12 cellular contexts compared by ENCODE assay signal in genomic region chr2:25275575-25275965, GRCh38.
A peak's percentile ranks its signal among the peaks of the same experiment; 100 is the strongest.
DNase-seq lines count a peak whose midpoint lies in the region; ATAC-seq and TF ChIP-seq lines count a peak whose summit lies in the region.
"Had no signal": no experiment of that assay in that cellular context is flagged by ENCODE, and none has a peak within 500 bp of the region (broad histone marks: within the 10 kb centered on the region; RNA-seq: fewer than 3 reads in every experiment).

No MANE protein-coding gene starts in this region.

- H3K4me3 ChIP-seq in right lobe of liver (no peak overlapping the region), brain microvascular endothelial cell (ENCODE audit: low read depth, low read length) (no peak overlapping the region)
- H3K4me3 ChIP-seq: GM23248, K562 had no signal

- H3K27me3 Mint-ChIP-seq in activated CD4-positive, alpha-beta memory T cell treated with anti-CD3 and anti-CD28 coated beads for 36 hours: no peaks in the 10 kb centered on the region

- no peak for TF ChIP-seq POLR2A in right lobe of liver (IDR thresholded peaks at IDR 0.05)

- H3K9me3 Mint-ChIP-seq in activated CD4-positive, alpha-beta memory T cell treated with anti-CD3 and anti-CD28 coated beads for 36 hours: no peaks in the 10 kb centered on the region

- no peak overlapping the region for H3K4me3 Mint-ChIP-seq in activated CD4-positive, alpha-beta memory T cell treated with anti-CD3 and anti-CD28 coated beads for 36 hours

- H3K36me3 ChIP-seq in right lobe of liver: no peaks in the 10 kb centered on the region
- H3K36me3 ChIP-seq in brain microvascular endothelial cell (replicated peaks): no peaks in the 10 kb centered on the region

- intact Hi-C loops in activated CD4-positive, alpha-beta memory T cell treated with anti-CD3 and anti-CD28 coated beads for 36 hours (cut with micrococcal nuclease): no loop called here
- intact Hi-C loops in right lobe of liver (cut with DNase I): no loop called here
- intact Hi-C loops in posterior vena cava (cut with DNase I): no loop called here

- no peaks in the 10 kb centered on the region for H3K9me3 ChIP-seq in right lobe of liver

- WGBS in right lobe of liver (ENCODE audit: insufficient coverage, low coverage, low lambda C conversion rate, missing lambda C conversion rate): 35% methylated on average over 2 of the region's 6 CpGs

- peak overlapping the region; percentile 90 for H3K27ac Mint-ChIP-seq in activated CD4-positive, alpha-beta memory T cell treated with anti-CD3 and anti-CD28 coated beads for 36 hours

- H3K27me3 ChIP-seq in right lobe of liver (no peaks in the 10 kb centered on the region), brain microvascular endothelial cell (replicated peaks) (no peaks in the 10 kb centered on the region)

- no peak for ATAC-seq in right lobe of liver
- ATAC-seq: K562 had no signal

- POLR2A ChIA-PET in activated CD4-positive, alpha-beta memory T cell treated with anti-CD3 and anti-CD28 coated beads for 36 hours (lab: Charles Lee): interaction anchor here (1.3 to 2.2 kb wide), 3 partner anchors 25 to 65 kb away, joined by 3 to 6 read pairs (median 3); no protein-coding TSS in a partner anchor

- DNase-seq in activated T-cell treated with anti-CD3 and anti-CD28 coated beads, Interleukin-2, amount 50 U/mL, for 48 hours: peak; percentile 58 to 67
- DNase-seq in activated T-cell treated with anti-CD3 and anti-CD28 coated beads, Interleukin-2, amount 50 U/mL, for 1 hour: no peak
- DNase-seq in activated CD4-positive, alpha-beta memory T cell treated with anti-CD3 and anti-CD28 coated beads for 36 hours: no peak
- DNase-seq in right lobe of liver: no peak
- DNase-seq in posterior vena cava (ENCODE audit: low spot score): no peak
- DNase-seq in iPS-NIHi11 (ENCODE audit: low spot score): no peak
- DNase-seq in brain microvascular endothelial cell: no peak
- DNase-seq: erythroblast, GM23248 had no signal

- peaks cover 32% of the 10 kb centered on the region for H3K36me3 Mint-ChIP-seq in activated CD4-positive, alpha-beta memory T cell treated with anti-CD3 and anti-CD28 coated beads for 36 hours

- TF ChIP-seq CTCF in right lobe of liver (IDR thresholded peaks at IDR 0.05) (no peak), brain microvascular endothelial cell (IDR thresholded peaks at IDR 0.05; ENCODE audit: low read depth, low read length, missing control alignments) (no peak)

- H3K27ac ChIP-seq in right lobe of liver (peak overlapping the region; percentile 4 to 66 (median 48)), temporal lobe (ENCODE audit: low read depth, low read length) (peak overlapping the region; percentile 69), brain microvascular endothelial cell (no peak overlapping the region)
- H3K27ac ChIP-seq: GM23248, VCaP had no signal

- CTCF ChIA-PET in activated CD4-positive, alpha-beta memory T cell treated with anti-CD3 and anti-CD28 coated beads for 36 hours (lab: Charles Lee): interaction anchor here (1.6 to 2.6 kb wide), 4 partner anchors 10 to 177 kb away, joined by 3 to 28 read pairs (median 11); no protein-coding TSS in a partner anchor

- peaks cover 64% of the 10 kb centered on the region for H3K4me1 Mint-ChIP-seq in activated CD4-positive, alpha-beta memory T cell treated with anti-CD3 and anti-CD28 coated beads for 36 hours (ENCODE audit: low read depth)

- in situ Hi-C loops in brain microvascular endothelial cell (cut with HindIII; ENCODE audit: low pct_ligation_motif_present, low sequenced_read_pairs): no loop called here

- no peaks in the 10 kb centered on the region for H3K4me1 ChIP-seq in right lobe of liver

Comparison
In these comparisons a context has a peak if more than half of its experiments do, and no peak if none do; other contexts are left out.
1. DNase-seq: peak in activated T-cell treated with anti-CD3 and anti-CD28 coated beads, Interleukin-2, amount 50 U/mL, for 48 hours (2 of 2); none in activated T-cell treated with anti-CD3 and anti-CD28 coated beads, Interleukin-2, amount 50 U/mL, for 1 hour (single experiment), activated CD4-positive, alpha-beta memory T cell treated with anti-CD3 and anti-CD28 coated beads for 36 hours (single experiment), right lobe of liver (0 of 3), posterior vena cava (single experiment), iPS-NIHi11 (single experiment) and brain microvascular endothelial cell (single experiment).